10 cellular contexts compared by ENCODE assay signal in genomic region chr14:23512156-23512555, GRCh38. TPM values are rescaled to one million over a fixed set of nuclear protein-coding genes. Genes with fewer than 3 reads are reported as not detected.
A peak's percentile ranks its signal among the peaks of the same experiment; 100 is the strongest.
DNase-seq lines count a peak whose midpoint lies in the region; ATAC-seq and TF ChIP-seq lines count a peak whose summit lies in the region.
"Had no signal": no experiment of that assay in that cellular context is flagged by ENCODE, and none has a peak within 500 bp of the region (broad histone marks: within the 10 kb centered on the region; RNA-seq: fewer than 3 reads in every experiment).

No MANE protein-coding gene starts in this region.

- peak overlapping the region; percentile 74 for H3K4me3 Mint-ChIP-seq in activated naive CD8-positive, alpha-beta T cell
- peak overlapping the region; percentile 40 for H3K4me3 Mint-ChIP-seq in stimulated activated memory B cell treated with anti-CD40 and anti-IgM and Interleukin-4, amounts not matched to agents 10 μg/mL and 1 μg/mL and 100 μg/mL, for 72 hours
- H3K4me3 Mint-ChIP-seq in glutamatergic neuron (ENCODE audit: unreplicated experiment): no peak overlapping the region

- no peak overlapping the region for H3K27ac Mint-ChIP-seq in activated naive CD8-positive, alpha-beta T cell
- H3K27ac Mint-ChIP-seq in stimulated activated memory B cell treated with anti-CD40 and anti-IgM and Interleukin-4, amounts not matched to agents 10 μg/mL and 1 μg/mL and 100 μg/mL, for 72 hours: no peak overlapping the region
- H3K27ac Mint-ChIP-seq in glutamatergic neuron (ENCODE audit: unreplicated experiment): no peak overlapping the region

- ATAC-seq in stimulated activated memory B cell treated with anti-CD40 and anti-IgM and Interleukin-4, amounts not matched to agents 10 μg/mL and 1 μg/mL and 100 μg/mL, for 72 hours: no peak
- ATAC-seq in GM21423 (IDR thresholded peaks at IDR 0.05; ENCODE audit: unreplicated experiment): no peak
- ATAC-seq: foreskin keratinocyte, K562 had no signal

- no peaks in the 10 kb centered on the region for H3K27me3 Mint-ChIP-seq in activated naive CD8-positive, alpha-beta T cell
- H3K27me3 Mint-ChIP-seq in stimulated activated memory B cell treated with anti-CD40 and anti-IgM and Interleukin-4, amounts not matched to agents 10 μg/mL and 1 μg/mL and 100 μg/mL, for 72 hours: no peaks in the 10 kb centered on the region
- H3K27me3 Mint-ChIP-seq in glutamatergic neuron (ENCODE audit: unreplicated experiment): peaks cover 10% of the 10 kb centered on the region

- no peaks in the 10 kb centered on the region for H3K9me3 Mint-ChIP-seq in activated naive CD8-positive, alpha-beta T cell (ENCODE audit: low read depth)
- no peaks in the 10 kb centered on the region for H3K9me3 Mint-ChIP-seq in stimulated activated memory B cell treated with anti-CD40 and anti-IgM and Interleukin-4, amounts not matched to agents 10 μg/mL and 1 μg/mL and 100 μg/mL, for 72 hours
- H3K9me3 Mint-ChIP-seq in glutamatergic neuron (ENCODE audit: unreplicated experiment): peaks cover 4% of the 10 kb centered on the region

- DNase-seq in NCI-H82 (lab: John Stamatoyannopoulos, UW) (peak; percentile 19), NCI-H82 treated with DMSO at 0.1 percent for 48 hours (lab: John Stamatoyannopoulos, UW; ENCODE audit: unreplicated experiment) (no peak), NCI-H2227 treated with DMSO at 0.1 percent for 48 hours (lab: John Stamatoyannopoulos, UW) (peak; percentile 73), COLO829 (ENCODE audit: low spot score) (no peak), glutamatergic neuron (no peak)
- DNase-seq: foreskin keratinocyte had no signal

- peaks cover 10% of the 10 kb centered on the region for H3K36me3 Mint-ChIP-seq in activated naive CD8-positive, alpha-beta T cell
- peaks cover 32% of the 10 kb centered on the region for H3K36me3 Mint-ChIP-seq in stimulated activated memory B cell treated with anti-CD40 and anti-IgM and Interleukin-4, amounts not matched to agents 10 μg/mL and 1 μg/mL and 100 μg/mL, for 72 hours
- H3K36me3 Mint-ChIP-seq in glutamatergic neuron (ENCODE audit: unreplicated experiment): no peaks in the 10 kb centered on the region

- peaks cover 14% of the 10 kb centered on the region for H3K4me1 Mint-ChIP-seq in activated naive CD8-positive, alpha-beta T cell (ENCODE audit: low read depth)
- peaks cover 6% of the 10 kb centered on the region for H3K4me1 Mint-ChIP-seq in stimulated activated memory B cell treated with anti-CD40 and anti-IgM and Interleukin-4, amounts not matched to agents 10 μg/mL and 1 μg/mL and 100 μg/mL, for 72 hours
- peaks cover 16% of the 10 kb centered on the region for H3K4me1 Mint-ChIP-seq in glutamatergic neuron (ENCODE audit: low read depth, unreplicated experiment)

- no peak for TF ChIP-seq CTCF in glutamatergic neuron (IDR thresholded peaks at IDR 0.05; ENCODE audit: partially characterized antibody, unreplicated experiment)

RNA-seq across cellular contexts. Expression of gene ZFHX2, which starts 39.4 kb away (rescaled TPM):
- 39.1 TPM for total RNA-seq in glutamatergic neuron (ENCODE audit: unreplicated experiment)

RNA-seq across cellular contexts. Expression of gene NGDN, which starts 42.7 kb away (rescaled TPM):
- total RNA-seq in glutamatergic neuron (ENCODE audit: unreplicated experiment): 46.5 TPM

RNA-seq across cellular contexts. Expression of gene THTPA, which starts 43.9 kb away (rescaled TPM):
- 19.3 TPM for total RNA-seq in glutamatergic neuron (ENCODE audit: unreplicated experiment)

RNA-seq across cellular contexts. Expression of gene AP1G2, which starts 55.4 kb away (rescaled TPM):
- 105 TPM for total RNA-seq in glutamatergic neuron (ENCODE audit: unreplicated experiment)

Comparison
In these comparisons a context has a peak if more than half of its experiments do, and no peak if none do; other contexts are left out.
1. DNase-seq: peak in NCI-H82 (single experiment) and NCI-H2227 treated with DMSO at 0.1 percent for 48 hours (single experiment); none in NCI-H82 treated with DMSO at 0.1 percent for 48 hours (single experiment), COLO829 (single experiment) and glutamatergic neuron (single experiment).